1 cellular context compared by ENCODE assay signal in the genomic region with DNA sequence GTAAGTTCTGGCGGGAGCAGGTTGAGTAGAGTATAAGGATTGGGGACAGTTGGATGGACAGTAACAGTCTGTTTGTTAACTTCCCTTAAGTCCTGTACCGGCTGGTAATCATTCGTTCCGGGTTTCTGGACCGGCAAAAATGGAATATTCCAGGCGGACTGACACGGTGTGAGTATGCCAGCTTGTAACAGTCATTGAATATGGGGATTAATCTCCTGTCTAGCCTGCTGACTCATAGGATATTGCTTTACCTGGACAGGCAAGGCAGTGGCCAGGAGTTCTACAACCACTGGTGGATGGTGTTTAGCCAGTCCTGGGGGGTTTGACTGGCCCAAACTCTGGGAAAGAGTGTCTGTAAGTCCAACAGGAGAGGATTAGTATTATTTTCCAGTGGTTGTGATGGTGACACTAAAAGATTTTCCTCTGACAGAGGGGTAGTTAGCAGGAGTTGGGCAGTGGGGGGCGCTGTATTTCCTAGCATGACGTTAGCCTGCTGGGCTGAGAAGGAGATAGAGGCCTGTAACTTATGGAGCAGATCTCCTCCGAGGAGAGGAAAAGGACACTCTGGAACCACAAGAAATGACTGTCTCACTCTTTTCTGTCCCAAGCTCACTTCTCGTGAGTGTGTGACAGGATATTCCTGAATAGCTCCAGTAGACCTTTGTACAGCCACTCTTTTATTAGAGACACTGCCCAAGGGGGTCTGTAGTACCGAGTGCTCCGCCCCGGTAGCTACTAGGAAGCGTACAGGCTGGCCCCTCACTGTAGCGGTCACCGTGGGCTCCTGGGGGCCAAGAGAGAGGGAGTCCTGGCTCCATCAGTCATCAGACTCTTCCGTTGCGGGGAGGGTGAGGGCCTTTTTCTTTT.
TF ChIP-seq lines count a peak whose summit lies in the region.

No MANE protein-coding gene starts in this region.

TF ChIP-seq in WTC11, 78 proteins besides CTCF, POLR2A, EP300 and RAD21:
- TF ChIP-seq, protein P1, sequence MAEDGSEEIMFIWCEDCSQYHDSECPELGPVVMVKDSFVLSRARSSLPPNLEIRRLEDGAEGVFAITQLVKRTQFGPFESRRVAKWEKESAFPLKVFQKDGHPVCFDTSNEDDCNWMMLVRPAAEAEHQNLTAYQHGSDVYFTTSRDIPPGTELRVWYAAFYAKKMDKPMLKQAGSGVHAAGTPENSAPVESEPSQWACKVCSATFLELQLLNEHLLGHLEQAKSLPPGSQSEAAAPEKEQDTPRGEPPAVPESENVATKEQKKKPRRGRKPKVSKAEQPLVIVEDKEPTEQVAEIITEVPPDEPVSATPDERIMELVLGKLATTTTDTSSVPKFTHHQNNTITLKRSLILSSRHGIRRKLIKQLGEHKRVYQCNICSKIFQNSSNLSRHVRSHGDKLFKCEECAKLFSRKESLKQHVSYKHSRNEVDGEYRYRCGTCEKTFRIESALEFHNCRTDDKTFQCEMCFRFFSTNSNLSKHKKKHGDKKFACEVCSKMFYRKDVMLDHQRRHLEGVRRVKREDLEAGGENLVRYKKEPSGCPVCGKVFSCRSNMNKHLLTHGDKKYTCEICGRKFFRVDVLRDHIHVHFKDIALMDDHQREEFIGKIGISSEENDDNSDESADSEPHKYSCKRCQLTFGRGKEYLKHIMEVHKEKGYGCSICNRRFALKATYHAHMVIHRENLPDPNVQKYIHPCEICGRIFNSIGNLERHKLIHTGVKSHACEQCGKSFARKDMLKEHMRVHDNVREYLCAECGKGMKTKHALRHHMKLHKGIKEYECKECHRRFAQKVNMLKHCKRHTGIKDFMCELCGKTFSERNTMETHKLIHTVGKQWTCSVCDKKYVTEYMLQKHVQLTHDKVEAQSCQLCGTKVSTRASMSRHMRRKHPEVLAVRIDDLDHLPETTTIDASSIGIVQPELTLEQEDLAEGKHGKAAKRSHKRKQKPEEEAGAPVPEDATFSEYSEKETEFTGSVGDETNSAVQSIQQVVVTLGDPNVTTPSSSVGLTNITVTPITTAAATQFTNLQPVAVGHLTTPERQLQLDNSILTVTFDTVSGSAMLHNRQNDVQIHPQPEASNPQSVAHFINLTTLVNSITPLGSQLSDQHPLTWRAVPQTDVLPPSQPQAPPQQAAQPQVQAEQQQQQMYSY (CRISPR knock-in tag; IDR thresholded peaks at IDR 0.05) = 0 out of 2 replicates have a peak, but pooled peaks have one; percentile 14
- TF ChIP-seq, protein P2, sequence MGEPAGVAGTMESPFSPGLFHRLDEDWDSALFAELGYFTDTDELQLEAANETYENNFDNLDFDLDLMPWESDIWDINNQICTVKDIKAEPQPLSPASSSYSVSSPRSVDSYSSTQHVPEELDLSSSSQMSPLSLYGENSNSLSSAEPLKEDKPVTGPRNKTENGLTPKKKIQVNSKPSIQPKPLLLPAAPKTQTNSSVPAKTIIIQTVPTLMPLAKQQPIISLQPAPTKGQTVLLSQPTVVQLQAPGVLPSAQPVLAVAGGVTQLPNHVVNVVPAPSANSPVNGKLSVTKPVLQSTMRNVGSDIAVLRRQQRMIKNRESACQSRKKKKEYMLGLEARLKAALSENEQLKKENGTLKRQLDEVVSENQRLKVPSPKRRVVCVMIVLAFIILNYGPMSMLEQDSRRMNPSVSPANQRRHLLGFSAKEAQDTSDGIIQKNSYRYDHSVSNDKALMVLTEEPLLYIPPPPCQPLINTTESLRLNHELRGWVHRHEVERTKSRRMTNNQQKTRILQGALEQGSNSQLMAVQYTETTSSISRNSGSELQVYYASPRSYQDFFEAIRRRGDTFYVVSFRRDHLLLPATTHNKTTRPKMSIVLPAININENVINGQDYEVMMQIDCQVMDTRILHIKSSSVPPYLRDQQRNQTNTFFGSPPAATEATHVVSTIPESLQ (CRISPR knock-in tag; IDR thresholded peaks at IDR 0.05) = no peak
